1 cellular context compared by ENCODE assay signal in the genomic region with DNA sequence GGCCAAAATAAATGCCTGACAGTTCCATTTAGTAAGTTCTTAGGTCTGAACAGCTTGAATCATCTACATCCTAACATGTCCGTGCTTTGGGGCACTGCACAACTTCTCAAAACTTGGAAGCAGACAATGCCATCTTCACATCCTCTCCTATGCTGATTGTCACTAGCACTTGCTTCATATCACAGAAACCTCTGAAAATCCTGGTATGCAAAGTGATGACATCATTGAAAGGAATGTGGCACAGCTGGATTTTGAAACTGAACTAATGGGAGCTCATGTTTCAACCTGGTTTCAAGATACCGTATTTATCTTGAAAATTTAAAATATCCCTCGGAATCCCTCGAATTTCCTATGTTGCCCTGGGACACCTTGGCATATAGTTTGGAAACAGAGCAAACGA.
A peak's percentile ranks its signal among the peaks of the same experiment; 100 is the strongest.
TF ChIP-seq lines count a peak whose summit lies in the region.

No MANE protein-coding gene starts in this region.

TF ChIP-seq in K562, 482 proteins besides CTCF, POLR2A, EP300 and RAD21 (continued from another document):
- TF ChIP-seq, protein P1, sequence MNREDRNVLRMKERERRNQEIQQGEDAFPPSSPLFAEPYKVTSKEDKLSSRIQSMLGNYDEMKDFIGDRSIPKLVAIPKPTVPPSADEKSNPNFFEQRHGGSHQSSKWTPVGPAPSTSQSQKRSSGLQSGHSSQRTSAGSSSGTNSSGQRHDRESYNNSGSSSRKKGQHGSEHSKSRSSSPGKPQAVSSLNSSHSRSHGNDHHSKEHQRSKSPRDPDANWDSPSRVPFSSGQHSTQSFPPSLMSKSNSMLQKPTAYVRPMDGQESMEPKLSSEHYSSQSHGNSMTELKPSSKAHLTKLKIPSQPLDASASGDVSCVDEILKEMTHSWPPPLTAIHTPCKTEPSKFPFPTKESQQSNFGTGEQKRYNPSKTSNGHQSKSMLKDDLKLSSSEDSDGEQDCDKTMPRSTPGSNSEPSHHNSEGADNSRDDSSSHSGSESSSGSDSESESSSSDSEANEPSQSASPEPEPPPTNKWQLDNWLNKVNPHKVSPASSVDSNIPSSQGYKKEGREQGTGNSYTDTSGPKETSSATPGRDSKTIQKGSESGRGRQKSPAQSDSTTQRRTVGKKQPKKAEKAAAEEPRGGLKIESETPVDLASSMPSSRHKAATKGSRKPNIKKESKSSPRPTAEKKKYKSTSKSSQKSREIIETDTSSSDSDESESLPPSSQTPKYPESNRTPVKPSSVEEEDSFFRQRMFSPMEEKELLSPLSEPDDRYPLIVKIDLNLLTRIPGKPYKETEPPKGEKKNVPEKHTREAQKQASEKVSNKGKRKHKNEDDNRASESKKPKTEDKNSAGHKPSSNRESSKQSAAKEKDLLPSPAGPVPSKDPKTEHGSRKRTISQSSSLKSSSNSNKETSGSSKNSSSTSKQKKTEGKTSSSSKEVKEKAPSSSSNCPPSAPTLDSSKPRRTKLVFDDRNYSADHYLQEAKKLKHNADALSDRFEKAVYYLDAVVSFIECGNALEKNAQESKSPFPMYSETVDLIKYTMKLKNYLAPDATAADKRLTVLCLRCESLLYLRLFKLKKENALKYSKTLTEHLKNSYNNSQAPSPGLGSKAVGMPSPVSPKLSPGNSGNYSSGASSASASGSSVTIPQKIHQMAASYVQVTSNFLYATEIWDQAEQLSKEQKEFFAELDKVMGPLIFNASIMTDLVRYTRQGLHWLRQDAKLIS (CRISPR knock-in tag; IDR thresholded peaks at IDR 0.05): no peak
- no peak for TF ChIP-seq CEBPB (tag; IDR thresholded peaks at IDR 0.05)
- TF ChIP-seq GTF2A2 (tag; IDR thresholded peaks at IDR 0.05): no peak
- TF ChIP-seq SP1 (CRISPR knock-in tag; IDR thresholded peaks at IDR 0.05): no peak
- no peak for TF ChIP-seq C11orf30 (IDR thresholded peaks at IDR 0.05; ENCODE audit: low read depth)
- TF ChIP-seq ATF7 (IDR thresholded peaks at IDR 0.05): peak; percentile 34; the same call in 1 of the 2 replicates
- no peak for TF ChIP-seq DMBX1 (CRISPR knock-in tag; IDR thresholded peaks at IDR 0.05; ENCODE audit: borderline replicate concordance)
- no peak for TF ChIP-seq SRSF3 (IDR thresholded peaks at IDR 0.05; ENCODE audit: insufficient read depth, low read length)
- TF ChIP-seq, protein P2, sequence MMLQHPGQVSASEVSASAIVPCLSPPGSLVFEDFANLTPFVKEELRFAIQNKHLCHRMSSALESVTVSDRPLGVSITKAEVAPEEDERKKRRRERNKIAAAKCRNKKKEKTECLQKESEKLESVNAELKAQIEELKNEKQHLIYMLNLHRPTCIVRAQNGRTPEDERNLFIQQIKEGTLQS (IDR thresholded peaks at IDR 0.05): peak; percentile 44; the same call in 1 of the 2 replicates
- TF ChIP-seq, protein P2 (CRISPR knock-in tag; conservative IDR thresholded peaks at IDR 0.05): no peak
